Comparison of ENCODE assay signal across 1 cellular context in genomic region chr7:129919492-129919891, GRCh38.
TF ChIP-seq lines count a peak whose summit lies in the region.

No MANE protein-coding gene starts in this region.

TF ChIP-seq in H1, 55 proteins besides CTCF, POLR2A, EP300 and RAD21:
- no peak for TF ChIP-seq POLR2AphosphoS5 (IDR thresholded peaks at IDR 0.05; ENCODE audit: low read depth, low read length)
- no peak for TF ChIP-seq YY1 (IDR thresholded peaks at IDR 0.05; ENCODE audit: low read depth, low read length)
- TF ChIP-seq SIRT6 (IDR thresholded peaks at IDR 0.05; ENCODE audit: low read length) = no peak
- TF ChIP-seq ATF2 (IDR thresholded peaks at IDR 0.05; ENCODE audit: low read length) = no peak
- no peak for TF ChIP-seq BRCA1 (IDR thresholded peaks at IDR 0.05; ENCODE audit: low read depth, low read length)
- no peak for TF ChIP-seq EGR1 (IDR thresholded peaks at IDR 0.05; ENCODE audit: borderline replicate concordance, low read depth, low read length)
- no peak for TF ChIP-seq KDM1A (IDR thresholded peaks at IDR 0.05; ENCODE audit: borderline replicate concordance, low read length)
- TF ChIP-seq EZH2 (IDR thresholded peaks at IDR 0.05; ENCODE audit: low read depth, low read length, severe bottlenecking) = no peak
- TF ChIP-seq CBX8 (IDR thresholded peaks at IDR 0.05; ENCODE audit: borderline replicate concordance, low read depth, low read length) = no peak
- TF ChIP-seq CBX5 (IDR thresholded peaks at IDR 0.05; ENCODE audit: low read depth, low read length) = no peak
- TF ChIP-seq RXRA (IDR thresholded peaks at IDR 0.05; ENCODE audit: insufficient read depth, low read depth, low read length) = no peak
- no peak for TF ChIP-seq NRF1 (IDR thresholded peaks at IDR 0.05; ENCODE audit: low read depth, low read length)
- TF ChIP-seq TEAD4 (IDR thresholded peaks at IDR 0.05; ENCODE audit: low read depth, low read length) = no peak
- no peak for TF ChIP-seq RBBP5 (IDR thresholded peaks at IDR 0.05; ENCODE audit: borderline replicate concordance, low read depth, low read length)
